1 cellular context compared by ENCODE assay signal in the genomic region with DNA sequence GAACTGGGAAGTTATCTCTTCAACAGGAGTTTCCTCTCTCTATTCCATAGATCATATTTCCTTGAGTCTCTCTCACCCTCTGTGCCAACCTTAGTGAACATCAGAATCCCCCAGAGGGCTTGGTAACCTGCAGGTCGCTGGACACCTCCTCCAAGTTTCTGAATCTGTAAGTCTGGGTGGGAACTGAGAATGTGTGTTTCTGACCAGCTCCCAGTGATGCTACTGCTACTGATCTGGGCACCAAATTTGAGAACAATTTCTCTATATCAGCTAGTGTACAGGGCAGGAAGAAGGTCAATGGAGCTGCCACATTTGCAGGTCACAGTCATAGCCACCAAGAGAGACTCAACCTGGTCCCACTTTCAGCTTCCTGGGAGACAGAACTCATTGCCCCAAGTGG.
TF ChIP-seq lines count a peak whose summit lies in the region.

No MANE protein-coding gene starts in this region.

TF ChIP-seq in H1, 55 proteins besides CTCF, POLR2A, EP300 and RAD21 (continued from another document):
- TF ChIP-seq, protein P1, sequence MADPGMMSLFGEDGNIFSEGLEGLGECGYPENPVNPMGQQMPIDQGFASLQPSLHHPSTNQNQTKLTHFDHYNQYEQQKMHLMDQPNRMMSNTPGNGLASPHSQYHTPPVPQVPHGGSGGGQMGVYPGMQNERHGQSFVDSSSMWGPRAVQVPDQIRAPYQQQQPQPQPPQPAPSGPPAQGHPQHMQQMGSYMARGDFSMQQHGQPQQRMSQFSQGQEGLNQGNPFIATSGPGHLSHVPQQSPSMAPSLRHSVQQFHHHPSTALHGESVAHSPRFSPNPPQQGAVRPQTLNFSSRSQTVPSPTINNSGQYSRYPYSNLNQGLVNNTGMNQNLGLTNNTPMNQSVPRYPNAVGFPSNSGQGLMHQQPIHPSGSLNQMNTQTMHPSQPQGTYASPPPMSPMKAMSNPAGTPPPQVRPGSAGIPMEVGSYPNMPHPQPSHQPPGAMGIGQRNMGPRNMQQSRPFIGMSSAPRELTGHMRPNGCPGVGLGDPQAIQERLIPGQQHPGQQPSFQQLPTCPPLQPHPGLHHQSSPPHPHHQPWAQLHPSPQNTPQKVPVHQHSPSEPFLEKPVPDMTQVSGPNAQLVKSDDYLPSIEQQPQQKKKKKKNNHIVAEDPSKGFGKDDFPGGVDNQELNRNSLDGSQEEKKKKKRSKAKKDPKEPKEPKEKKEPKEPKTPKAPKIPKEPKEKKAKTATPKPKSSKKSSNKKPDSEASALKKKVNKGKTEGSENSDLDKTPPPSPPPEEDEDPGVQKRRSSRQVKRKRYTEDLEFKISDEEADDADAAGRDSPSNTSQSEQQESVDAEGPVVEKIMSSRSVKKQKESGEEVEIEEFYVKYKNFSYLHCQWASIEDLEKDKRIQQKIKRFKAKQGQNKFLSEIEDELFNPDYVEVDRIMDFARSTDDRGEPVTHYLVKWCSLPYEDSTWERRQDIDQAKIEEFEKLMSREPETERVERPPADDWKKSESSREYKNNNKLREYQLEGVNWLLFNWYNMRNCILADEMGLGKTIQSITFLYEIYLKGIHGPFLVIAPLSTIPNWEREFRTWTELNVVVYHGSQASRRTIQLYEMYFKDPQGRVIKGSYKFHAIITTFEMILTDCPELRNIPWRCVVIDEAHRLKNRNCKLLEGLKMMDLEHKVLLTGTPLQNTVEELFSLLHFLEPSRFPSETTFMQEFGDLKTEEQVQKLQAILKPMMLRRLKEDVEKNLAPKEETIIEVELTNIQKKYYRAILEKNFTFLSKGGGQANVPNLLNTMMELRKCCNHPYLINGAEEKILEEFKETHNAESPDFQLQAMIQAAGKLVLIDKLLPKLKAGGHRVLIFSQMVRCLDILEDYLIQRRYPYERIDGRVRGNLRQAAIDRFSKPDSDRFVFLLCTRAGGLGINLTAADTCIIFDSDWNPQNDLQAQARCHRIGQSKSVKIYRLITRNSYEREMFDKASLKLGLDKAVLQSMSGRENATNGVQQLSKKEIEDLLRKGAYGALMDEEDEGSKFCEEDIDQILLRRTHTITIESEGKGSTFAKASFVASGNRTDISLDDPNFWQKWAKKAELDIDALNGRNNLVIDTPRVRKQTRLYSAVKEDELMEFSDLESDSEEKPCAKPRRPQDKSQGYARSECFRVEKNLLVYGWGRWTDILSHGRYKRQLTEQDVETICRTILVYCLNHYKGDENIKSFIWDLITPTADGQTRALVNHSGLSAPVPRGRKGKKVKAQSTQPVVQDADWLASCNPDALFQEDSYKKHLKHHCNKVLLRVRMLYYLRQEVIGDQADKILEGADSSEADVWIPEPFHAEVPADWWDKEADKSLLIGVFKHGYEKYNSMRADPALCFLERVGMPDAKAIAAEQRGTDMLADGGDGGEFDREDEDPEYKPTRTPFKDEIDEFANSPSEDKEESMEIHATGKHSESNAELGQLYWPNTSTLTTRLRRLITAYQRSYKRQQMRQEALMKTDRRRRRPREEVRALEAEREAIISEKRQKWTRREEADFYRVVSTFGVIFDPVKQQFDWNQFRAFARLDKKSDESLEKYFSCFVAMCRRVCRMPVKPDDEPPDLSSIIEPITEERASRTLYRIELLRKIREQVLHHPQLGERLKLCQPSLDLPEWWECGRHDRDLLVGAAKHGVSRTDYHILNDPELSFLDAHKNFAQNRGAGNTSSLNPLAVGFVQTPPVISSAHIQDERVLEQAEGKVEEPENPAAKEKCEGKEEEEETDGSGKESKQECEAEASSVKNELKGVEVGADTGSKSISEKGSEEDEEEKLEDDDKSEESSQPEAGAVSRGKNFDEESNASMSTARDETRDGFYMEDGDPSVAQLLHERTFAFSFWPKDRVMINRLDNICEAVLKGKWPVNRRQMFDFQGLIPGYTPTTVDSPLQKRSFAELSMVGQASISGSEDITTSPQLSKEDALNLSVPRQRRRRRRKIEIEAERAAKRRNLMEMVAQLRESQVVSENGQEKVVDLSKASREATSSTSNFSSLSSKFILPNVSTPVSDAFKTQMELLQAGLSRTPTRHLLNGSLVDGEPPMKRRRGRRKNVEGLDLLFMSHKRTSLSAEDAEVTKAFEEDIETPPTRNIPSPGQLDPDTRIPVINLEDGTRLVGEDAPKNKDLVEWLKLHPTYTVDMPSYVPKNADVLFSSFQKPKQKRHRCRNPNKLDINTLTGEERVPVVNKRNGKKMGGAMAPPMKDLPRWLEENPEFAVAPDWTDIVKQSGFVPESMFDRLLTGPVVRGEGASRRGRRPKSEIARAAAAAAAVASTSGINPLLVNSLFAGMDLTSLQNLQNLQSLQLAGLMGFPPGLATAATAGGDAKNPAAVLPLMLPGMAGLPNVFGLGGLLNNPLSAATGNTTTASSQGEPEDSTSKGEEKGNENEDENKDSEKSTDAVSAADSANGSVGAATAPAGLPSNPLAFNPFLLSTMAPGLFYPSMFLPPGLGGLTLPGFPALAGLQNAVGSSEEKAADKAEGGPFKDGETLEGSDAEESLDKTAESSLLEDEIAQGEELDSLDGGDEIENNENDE (IDR thresholded peaks at IDR 0.05; ENCODE audit: insufficient replicate concordance, low read length), result no peak
